Comparison of ENCODE assay signal across 1 cellular context in the genomic region with DNA sequence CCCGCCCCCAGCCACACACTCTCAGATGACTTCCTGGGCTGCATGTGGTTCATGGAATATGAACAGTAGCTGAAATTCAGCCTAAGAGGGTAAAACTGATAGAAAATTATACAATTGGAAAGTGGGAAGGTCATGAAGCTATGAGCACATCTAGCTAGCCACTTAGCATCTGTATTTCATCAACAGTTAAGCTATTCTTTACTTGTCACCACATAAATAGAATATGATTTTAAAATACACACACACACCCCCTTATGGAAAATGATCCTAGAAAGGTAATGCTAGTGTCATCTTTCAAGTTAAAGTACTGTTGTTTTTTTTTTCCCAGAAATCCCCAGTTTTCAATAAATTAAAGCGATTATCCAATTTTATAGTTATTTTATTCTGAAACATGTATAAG.
TF ChIP-seq lines count a peak whose summit lies in the region.

No MANE protein-coding gene starts in this region.

TF ChIP-seq in HepG2, 621 proteins besides CTCF, POLR2A, EP300 and RAD21:
- no peak for TF ChIP-seq ZFP37 (CRISPR knock-in tag; IDR thresholded peaks at IDR 0.05; ENCODE audit: borderline replicate concordance)
- TF ChIP-seq, protein P1, sequence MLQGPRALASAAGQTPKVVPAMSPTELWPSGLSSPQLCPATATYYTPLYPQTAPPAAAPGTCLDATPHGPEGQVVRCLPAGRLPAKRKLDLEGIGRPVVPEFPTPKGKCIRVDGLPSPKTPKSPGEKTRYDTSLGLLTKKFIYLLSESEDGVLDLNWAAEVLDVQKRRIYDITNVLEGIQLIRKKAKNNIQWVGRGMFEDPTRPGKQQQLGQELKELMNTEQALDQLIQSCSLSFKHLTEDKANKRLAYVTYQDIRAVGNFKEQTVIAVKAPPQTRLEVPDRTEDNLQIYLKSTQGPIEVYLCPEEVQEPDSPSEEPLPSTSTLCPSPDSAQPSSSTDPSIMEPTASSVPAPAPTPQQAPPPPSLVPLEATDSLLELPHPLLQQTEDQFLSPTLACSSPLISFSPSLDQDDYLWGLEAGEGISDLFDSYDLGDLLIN (CRISPR knock-in tag; IDR thresholded peaks at IDR 0.05; ENCODE audit: borderline replicate concordance): no peak
- TF ChIP-seq, protein P2, sequence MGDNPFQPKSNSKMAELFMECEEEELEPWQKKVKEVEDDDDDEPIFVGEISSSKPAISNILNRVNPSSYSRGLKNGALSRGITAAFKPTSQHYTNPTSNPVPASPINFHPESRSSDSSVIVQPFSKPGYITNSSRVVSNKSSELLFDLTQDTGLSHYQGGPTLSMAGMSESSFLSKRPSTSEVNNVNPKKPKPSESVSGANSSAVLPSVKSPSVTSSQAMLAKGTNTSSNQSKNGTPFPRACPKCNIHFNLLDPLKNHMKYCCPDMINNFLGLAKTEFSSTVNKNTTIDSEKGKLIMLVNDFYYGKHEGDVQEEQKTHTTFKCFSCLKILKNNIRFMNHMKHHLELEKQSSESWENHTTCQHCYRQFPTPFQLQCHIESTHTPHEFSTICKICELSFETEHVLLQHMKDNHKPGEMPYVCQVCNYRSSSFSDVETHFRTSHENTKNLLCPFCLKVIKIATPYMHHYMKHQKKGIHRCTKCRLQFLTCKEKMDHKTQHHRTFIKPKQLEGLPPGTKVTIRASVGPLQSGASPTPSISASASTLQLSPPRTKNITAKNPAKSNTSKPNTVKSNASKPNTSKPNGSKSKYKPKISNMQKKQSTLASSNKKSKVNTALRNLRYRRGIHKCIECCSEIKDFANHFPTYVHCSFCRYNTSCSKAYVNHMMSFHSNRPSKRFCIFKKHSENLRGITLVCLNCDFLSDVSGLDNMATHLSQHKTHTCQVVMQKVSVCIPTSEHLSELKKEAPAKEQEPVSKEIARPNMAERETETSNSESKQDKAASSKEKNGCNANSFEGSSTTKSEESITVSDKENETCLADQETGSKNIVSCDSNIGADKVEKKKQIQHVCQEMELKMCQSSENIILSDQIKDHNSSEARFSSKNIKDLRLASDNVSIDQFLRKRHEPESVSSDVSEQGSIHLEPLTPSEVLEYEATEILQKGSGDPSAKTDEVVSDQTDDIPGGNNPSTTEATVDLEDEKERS (CRISPR knock-in tag; IDR thresholded peaks at IDR 0.05): no peak
- no peak for TF ChIP-seq MAFK (conservative IDR thresholded peaks at IDR 0.05 in 1 of 2, IDR thresholded peaks at IDR 0.05 in 1 of 2; ENCODE audit: low read length in 2 of 2)
- TF ChIP-seq SNAPC2 (CRISPR knock-in tag; IDR thresholded peaks at IDR 0.05): no peak
- no peak for TF ChIP-seq MZF1 (CRISPR knock-in tag; IDR thresholded peaks at IDR 0.05; ENCODE audit: borderline replicate concordance)
- no peak for TF ChIP-seq KLF13 (CRISPR knock-in tag; IDR thresholded peaks at IDR 0.05)
